22 cellular contexts compared by ENCODE assay signal in genomic region chr14:34755215-34755614, GRCh38. TPM values are rescaled to one million over a fixed set of nuclear protein-coding genes. Genes with fewer than 3 reads are reported as not detected.
DNase-seq lines count a peak whose midpoint lies in the region; ATAC-seq and TF ChIP-seq lines count a peak whose summit lies in the region.
"Had no signal": no experiment of that assay in that cellular context is flagged by ENCODE, and none has a peak within 500 bp of the region (broad histone marks: within the 10 kb centered on the region; RNA-seq: fewer than 3 reads in every experiment).

No MANE protein-coding gene starts in this region.

- H3K4me3 ChIP-seq in SK-N-MC (no peak overlapping the region), mucosa of descending colon (peak overlapping the region; percentile 5)
- H3K4me3 ChIP-seq: A549, GM12878, HAP-1 had no signal

- no peaks in the 10 kb centered on the region for H3K4me1 ChIP-seq in mucosa of descending colon (ENCODE audit: low read depth)
- H3K4me1 ChIP-seq: A549, HAP-1 had no signal

- H3K4me1 Mint-ChIP-seq in activated T-cell treated with anti-CD3 and anti-CD28 coated beads, Interleukin-2, amount 50 U/mL, for 72 hours (ENCODE audit: low read depth) = no peaks in the 10 kb centered on the region
- H3K4me1 Mint-ChIP-seq in natural killer cell = no peaks in the 10 kb centered on the region
- no peaks in the 10 kb centered on the region for H3K4me1 Mint-ChIP-seq in natural killer cell treated with Interleukin-12 subunit alpha and Interleukin-12 subunit beta and Interleukin-15 and Interleukin-18, amount 100 ng/mL, for 72 hours (ENCODE audit: low read depth in 2 of 2)

- peak overlapping the region; percentile 43; the same call in 1 of the 2 replicates for H3K27ac ChIP-seq in SK-N-MC
- H3K27ac ChIP-seq: 22Rv1, A549, C4-2B, HL-60 had no signal

- peaks cover 3 to 13% of the 10 kb centered on the region in 2 donors for H3K36me3 Mint-ChIP-seq in activated T-cell treated with anti-CD3 and anti-CD28 coated beads, Interleukin-2, amount 50 U/mL, for 72 hours (ENCODE audit: insufficient read depth in 2 of 2)
- peaks cover 4% of the 10 kb centered on the region for H3K36me3 Mint-ChIP-seq in natural killer cell
- peaks cover 9% of the 10 kb centered on the region for H3K36me3 Mint-ChIP-seq in natural killer cell treated with Interleukin-12 subunit alpha and Interleukin-12 subunit beta and Interleukin-15 and Interleukin-18, amount 100 ng/mL, for 72 hours

- no peak for ATAC-seq in activated T-cell treated with anti-CD3 and anti-CD28 coated beads, Interleukin-2, amount 50 U/mL, for 72 hours (replicated peaks in 1 of 2)
- ATAC-seq in natural killer cell = no peak
- no peak for ATAC-seq in natural killer cell treated with Interleukin-12 subunit alpha and Interleukin-12 subunit beta and Interleukin-15 and Interleukin-18, amount 100 ng/mL, for 72 hours
- no peak for ATAC-seq in mucosa of descending colon
- ATAC-seq: A549, GM12878 had no signal

- peaks cover 43% of the 10 kb centered on the region for H3K36me3 ChIP-seq in SK-N-MC (ENCODE audit: insufficient read depth, low read length)
- no peaks in the 10 kb centered on the region for H3K36me3 ChIP-seq in mucosa of descending colon (ENCODE audit: low read depth)

- no peak overlapping the region for H3K4me3 Mint-ChIP-seq in activated T-cell treated with anti-CD3 and anti-CD28 coated beads, Interleukin-2, amount 50 U/mL, for 72 hours
- no peak overlapping the region for H3K4me3 Mint-ChIP-seq in natural killer cell
- no peak overlapping the region for H3K4me3 Mint-ChIP-seq in natural killer cell treated with Interleukin-12 subunit alpha and Interleukin-12 subunit beta and Interleukin-15 and Interleukin-18, amount 100 ng/mL, for 72 hours
- H3K4me3 Mint-ChIP-seq: CD4-positive, alpha-beta T cell had no signal

- TF ChIP-seq CTCF in natural killer cell (IDR thresholded peaks at IDR 0.05) (no peak), mucosa of descending colon (IDR thresholded peaks at IDR 0.05) (no peak)

- no peak overlapping the region for H3K9ac ChIP-seq in SK-N-MC (ENCODE audit: insufficient read length)

- H3K9me3 Mint-ChIP-seq in activated T-cell treated with anti-CD3 and anti-CD28 coated beads, Interleukin-2, amount 50 U/mL, for 72 hours = no peaks in the 10 kb centered on the region
- no peaks in the 10 kb centered on the region for H3K9me3 Mint-ChIP-seq in natural killer cell
- no peaks in the 10 kb centered on the region for H3K9me3 Mint-ChIP-seq in natural killer cell treated with Interleukin-12 subunit alpha and Interleukin-12 subunit beta and Interleukin-15 and Interleukin-18, amount 100 ng/mL, for 72 hours
- H3K9me3 Mint-ChIP-seq: CD4-positive, alpha-beta T cell had no signal

- DNase-seq in activated T-cell treated with anti-CD3 and anti-CD28 coated beads, Interleukin-2, amount 50 U/mL, for 72 hours = no peak
- no peak for DNase-seq in activated T-cell treated with anti-CD3 and anti-CD28 coated beads, Interleukin-2, amount 50 U/mL, for 1 hour
- DNase-seq in natural killer cell = no peak
- no peak for DNase-seq in natural killer cell treated with Interleukin-12 subunit alpha and Interleukin-12 subunit beta and Interleukin-15 and Interleukin-18, amount 100 ng/mL, for 72 hours (ENCODE audit: low spot score)
- DNase-seq in SK-N-MC (ENCODE audit: low read depth, low spot score) = no peak
- no peak for DNase-seq in mucosa of descending colon
- no peak for DNase-seq in superior temporal gyrus (ENCODE audit: extremely low spot score)
- DNase-seq in activated CD4-positive, alpha-beta T cell treated with anti-CD3 and anti-CD28 coated beads, Interleukin-2, amount 50 U/mL, for 4 hours = no peak
- DNase-seq: AML-193; Calu3; CD4-positive, alpha-beta T cell; DMS 273 treated with DMSO at 0.1 percent for 48 hours; DMS53; DND-41; EL; IMR-90 had no signal

- intact Hi-C loops in natural killer cell (cut with micrococcal nuclease) (no loop called here), mucosa of descending colon (cut with DNase I, micrococcal nuclease) (no loop called here)

- H3K9me3 ChIP-seq in SK-N-MC (ENCODE audit: low read depth, low read length) (no peaks in the 10 kb centered on the region), mucosa of descending colon (no peaks in the 10 kb centered on the region)
- H3K9me3 ChIP-seq: A549, HAP-1 had no signal

- peak overlapping the region; percentile 29 for H3K27ac Mint-ChIP-seq in activated T-cell treated with anti-CD3 and anti-CD28 coated beads, Interleukin-2, amount 50 U/mL, for 72 hours
- peak overlapping the region; percentile 2 to 15 for H3K27ac Mint-ChIP-seq in natural killer cell
- H3K27ac Mint-ChIP-seq in natural killer cell treated with Interleukin-12 subunit alpha and Interleukin-12 subunit beta and Interleukin-15 and Interleukin-18, amount 100 ng/mL, for 72 hours = peak overlapping the region in 1 of 2 donors; percentile 1
- H3K27ac Mint-ChIP-seq: CD4-positive, alpha-beta T cell had no signal

- H3K27me3 Mint-ChIP-seq in activated T-cell treated with anti-CD3 and anti-CD28 coated beads, Interleukin-2, amount 50 U/mL, for 72 hours (ENCODE audit: low read depth) = no peaks in the 10 kb centered on the region
- H3K27me3 Mint-ChIP-seq in natural killer cell (ENCODE audit: low read depth in 2 of 2) = no peaks in the 10 kb centered on the region
- no peaks in the 10 kb centered on the region for H3K27me3 Mint-ChIP-seq in natural killer cell treated with Interleukin-12 subunit alpha and Interleukin-12 subunit beta and Interleukin-15 and Interleukin-18, amount 100 ng/mL, for 72 hours
- H3K27me3 Mint-ChIP-seq: CD4-positive, alpha-beta T cell had no signal

RNA-seq across cellular contexts. Expression of gene CFL2, which starts 40.8 kb away (rescaled TPM):
- 10 to 100 TPM in 1 of 2 donors, 1 to 10 TPM in 1; 8.2 to 12.5 TPM for total RNA-seq in activated T-cell treated with anti-CD3 and anti-CD28 coated beads, Interleukin-2, amount 50 U/mL, for 72 hours
- total RNA-seq in natural killer cell (10 to 100 TPM; 22.5 to 30.3 (median 25.7) TPM), mucosa of descending colon (100 to 1,000 TPM in 1 of 3 donors, 10 to 100 TPM in 1, 1 to 10 TPM in 1; 6.5 to 126 (median 20.9) TPM)
- total RNA-seq in natural killer cell treated with Interleukin-12 subunit alpha and Interleukin-12 subunit beta and Interleukin-15 and Interleukin-18, amount 100 ng/mL, for 72 hours = 1 to 10 TPM; 8.6 to 8.8 TPM
